ENCODE assay signal across 8 cellular contexts in genomic region chr13:98853791-98854191, GRCh38.
A peak's percentile ranks its signal among the peaks of the same experiment; 100 is the strongest.
DNase-seq lines count a peak whose midpoint lies in the region; ATAC-seq lines count a peak whose summit lies in the region.

No MANE protein-coding gene starts in this region.

- peak; percentile 41 for DNase-seq in activated T-cell treated with anti-CD3 and anti-CD28 coated beads for 24 hours (ENCODE audit: low read depth)
- DNase-seq in activated T-cell treated with anti-CD3 and anti-CD28 coated beads, Interleukin-2, amount 50 U/mL, for 1 hour, result no peak
- DNase-seq in activated naive CD4-positive, alpha-beta T cell treated with anti-CD3 and anti-CD28 coated beads, Interleukin-2, amount 50 U/mL, for 16 hours, result peak; percentile 39
- DNase-seq in stimulated activated CD4-positive, alpha-beta T cell treated with anti-CD3 and anti-CD28 coated beads, Interleukin-4, amount 100 ng/mL, for 48 hours (ENCODE audit: low read depth in 2 of 2), result peak; percentile 56 to 64
- DNase-seq in kidney glomerular epithelial cell (lab: John Stamatoyannopoulos, UW), result no peak
- no peak for DNase-seq in islet precursor cell
- no peak for DNase-seq in glomerular visceral epithelial cell (ENCODE audit: extremely low spot score)

- ATAC-seq in HG03103 (IDR thresholded peaks at IDR 0.05; ENCODE audit: low read depth, unreplicated experiment), result peak; percentile 99

Comparison
In these comparisons a context has a peak if more than half of its experiments do, and no peak if none do; other contexts are left out.
1. DNase-seq: peak in activated T-cell treated with anti-CD3 and anti-CD28 coated beads for 24 hours (single experiment), activated naive CD4-positive, alpha-beta T cell treated with anti-CD3 and anti-CD28 coated beads, Interleukin-2, amount 50 U/mL, for 16 hours (single experiment) and stimulated activated CD4-positive, alpha-beta T cell treated with anti-CD3 and anti-CD28 coated beads, Interleukin-4, amount 100 ng/mL, for 48 hours (2 of 2); none in activated T-cell treated with anti-CD3 and anti-CD28 coated beads, Interleukin-2, amount 50 U/mL, for 1 hour (single experiment), kidney glomerular epithelial cell (single experiment), islet precursor cell (single experiment) and glomerular visceral epithelial cell (single experiment).